Comparison of ENCODE assay signal across 33 cellular contexts in genomic region chr12:89091293-89091841, GRCh38.
"Had no signal": no experiment of that assay in that cellular context is flagged by ENCODE, and none has a peak within 500 bp of the region (broad histone marks: within the 10 kb centered on the region; RNA-seq: fewer than 3 reads in every experiment).

No MANE protein-coding gene starts in this region.

- H3K4me3 ChIP-seq: adrenal gland, body of pancreas, breast epithelium had no signal

- H3K36me3 ChIP-seq: adrenal gland, brain microvascular endothelial cell, breast epithelium had no signal

- H3K27me3 ChIP-seq: adrenal gland, body of pancreas, brain microvascular endothelial cell, breast epithelium had no signal

- FAIRE-seq: astrocyte, TTC549 had no signal

- ATAC-seq: body of pancreas had no signal

- H3K9me3 ChIP-seq: adrenal gland had no signal

- H3K4me1 Mint-ChIP-seq: activated B cell treated with CpG ODN at 0.5 μM for 24 hours; central memory CD8-positive, alpha-beta T cell had no signal

- H3K4me3 Mint-ChIP-seq: activated B cell treated with CpG ODN at 0.5 μM for 24 hours; activated CD4-positive, alpha-beta memory T cell treated with anti-CD3 and anti-CD28 coated beads for 36 hours; activated CD4-positive, alpha-beta T cell treated with anti-CD3 and anti-CD28 coated beads, Interleukin-2, amount 10 ng/mL, durations not matched to agents 24 days and 14 days; activated CD8-positive, alpha-beta T cell treated with anti-CD3 and anti-CD28 coated beads for 36 hours; activated naive CD4-positive, alpha-beta T cell treated with anti-CD3 and anti-CD28 coated beads for 36 hours; activated naive CD8-positive, alpha-beta T cell treated with anti-CD3 and anti-CD28 coated beads for 36 hours; activated T-cell treated with anti-CD3 and anti-CD28 coated beads, Interleukin-2, amount 50 U/mL, for 4 hours; activated T-helper 1 cell treated with anti-CD3 and anti-CD28 coated beads, Interleukin-12 subunit alpha, Interleukin-12 subunit beta, Interleukin-2, Interleukin-4 antibody, amounts not matched to agents 30 ng/mL and 10 ng/mL and 1 ng/mL, durations not matched to agents 14 hours and 24 hours and 36 hours; central memory CD8-positive, alpha-beta T cell; T-helper 1 cell treated with Interleukin-12 subunit alpha and Interleukin-12 subunit beta and Interleukin-4 antibody, amounts not matched to agents 30 μg/mL and 1 μg/mL, for 36 hours; T-helper 2 cell treated with Interferon-gamma antibody and Interleukin-4, amounts not matched to agents 5 μg/mL and 100 μg/mL, for 36 hours had no signal

- DNase-seq: activated B cell treated with CpG ODN at 0.5 μM for 24 hours; activated CD4-positive, alpha-beta memory T cell treated with anti-CD3 and anti-CD28 coated beads for 36 hours; activated CD4-positive, alpha-beta T cell treated with anti-CD3 and anti-CD28 coated beads, Interleukin-2, amount 10 ng/mL, durations not matched to agents 24 days and 14 days; activated CD4-positive, alpha-beta T cell treated with anti-CD3 and anti-CD28 coated beads, Interleukin-2, amount 50 U/mL, for 1 hour; activated CD4-positive, alpha-beta T cell treated with anti-CD3 and anti-CD28 coated beads, Interleukin-2, amount 50 U/mL, for 4 hours; activated CD4-positive, CD25-positive, alpha-beta regulatory T cell treated with anti-CD3 and anti-CD28 coated beads, Interleukin-2, amount 50 U/mL, for 72 hours; activated CD8-positive, alpha-beta T cell treated with anti-CD3 and anti-CD28 coated beads for 36 hours; activated effector memory CD4-positive, alpha-beta T cell treated with anti-CD3 and anti-CD28 coated beads, Interleukin-2, amount 50 U/mL, for 16 hours; activated gamma-delta T cell treated with Interleukin-2 at 50 U/mL for 16 hours; activated naive CD4-positive, alpha-beta T cell; activated naive CD4-positive, alpha-beta T cell treated with anti-CD3 and anti-CD28 coated beads for 36 hours; activated naive CD4-positive, alpha-beta T cell treated with anti-CD3 and anti-CD28 coated beads, Interleukin-2, amount 50 U/mL, for 16 hours; activated naive CD8-positive, alpha-beta T cell treated with anti-CD3 and anti-CD28 coated beads for 36 hours; activated T-cell treated with anti-CD3 and anti-CD28 coated beads, Interleukin-2, amount 50 U/mL, for 4 hours; activated T-cell treated with anti-CD3 and anti-CD28 coated beads, Interleukin-2, amount 50 U/mL, for 72 hours; adrenal gland; amniotic stem cell; aorta; body of pancreas; brain microvascular endothelial cell; cerebellar nuclear complex; SW 1271; T-helper 1 cell; T-helper 2 cell; T-helper 9 cell had no signal

- H3K27ac ChIP-seq: adrenal gland, body of pancreas, brain microvascular endothelial cell, breast epithelium, VCaP had no signal

- H3K4me1 ChIP-seq: adrenal gland, breast epithelium had no signal

- H3K9me3 Mint-ChIP-seq: central memory CD8-positive, alpha-beta T cell had no signal

- H3K27me3 Mint-ChIP-seq: activated CD4-positive, alpha-beta T cell treated with anti-CD3 and anti-CD28 coated beads, Interleukin-2, amount 10 ng/mL, durations not matched to agents 24 days and 14 days had no signal

- H3K27ac Mint-ChIP-seq: activated B cell treated with CpG ODN at 0.5 μM for 24 hours; activated naive CD8-positive, alpha-beta T cell treated with anti-CD3 and anti-CD28 coated beads for 36 hours; T-helper 1 cell treated with Interleukin-12 subunit alpha and Interleukin-12 subunit beta and Interleukin-4 antibody, amounts not matched to agents 30 μg/mL and 1 μg/mL, for 36 hours; T-helper 2 cell treated with Interferon-gamma antibody and Interleukin-4, amounts not matched to agents 5 μg/mL and 100 μg/mL, for 36 hours had no signal
